ENCODE assay signal across 8 cellular contexts in the genomic region with DNA sequence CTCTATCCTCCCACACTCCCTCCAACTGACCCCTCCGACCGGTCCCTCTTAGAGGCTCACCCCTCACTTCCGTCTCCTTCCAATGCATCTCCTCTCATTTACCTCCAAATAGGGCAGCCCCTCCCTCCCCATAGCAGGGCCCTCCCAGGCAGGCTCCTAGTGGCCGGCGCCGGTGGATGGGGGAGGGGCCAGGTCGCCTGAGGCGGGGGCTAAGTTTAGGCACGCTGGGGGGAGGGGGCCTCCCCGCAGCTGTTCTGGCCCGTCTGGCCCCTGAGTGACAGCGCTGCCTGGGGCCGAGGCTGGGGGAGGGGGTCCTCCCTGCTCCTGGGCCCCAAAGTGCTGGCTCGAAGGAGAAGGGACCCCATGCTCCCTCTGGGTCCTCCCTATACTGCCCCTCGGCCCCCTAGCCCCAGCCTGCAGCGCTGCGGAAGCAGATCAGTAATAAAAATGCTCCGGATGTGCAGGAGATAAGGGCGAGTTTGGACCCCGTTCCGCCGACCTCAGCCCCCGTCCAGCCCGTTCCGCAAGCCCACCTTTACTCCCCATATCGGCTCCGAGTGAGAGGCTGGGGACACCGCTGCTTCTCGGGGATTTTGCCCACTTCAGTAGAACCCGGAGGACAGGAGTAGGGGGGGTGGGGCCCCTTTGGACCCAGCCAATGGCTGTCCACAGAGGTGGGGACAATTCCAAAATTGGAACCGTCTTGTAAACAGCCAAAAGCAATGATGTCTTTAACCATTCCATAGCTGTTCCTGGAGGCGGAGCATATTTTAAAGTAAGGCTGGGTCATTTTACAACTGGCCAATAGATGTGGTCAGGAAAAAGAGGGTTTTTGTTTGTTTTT. TPM values are rescaled to one million over a fixed set of nuclear protein-coding genes. Genes with fewer than 3 reads are reported as not detected.
DNase-seq lines count a peak whose midpoint lies in the region; ATAC-seq and TF ChIP-seq lines count a peak whose summit lies in the region.

No MANE protein-coding gene starts in this region.

- no peak overlapping the region for H3K27ac Mint-ChIP-seq in activated CD4-positive, alpha-beta T cell treated with anti-CD3 and anti-CD28 coated beads for 36 hours
- no peak overlapping the region for H3K27ac Mint-ChIP-seq in T-helper 2 cell treated with Interferon-gamma antibody and Interleukin-4, amounts not matched to agents 5 μg/mL and 100 μg/mL, for 36 hours

- peaks cover 21% of the 10 kb centered on the region for H3K27me3 ChIP-seq in osteoblast (ENCODE audit: insufficient read depth, low read length)

- CTCF ChIA-PET in activated CD4-positive, alpha-beta T cell treated with anti-CD3 and anti-CD28 coated beads for 36 hours (lab: Charles Lee) = no interaction called here

- H3K4me3 ChIP-seq in osteoblast (ENCODE audit: insufficient read depth, low read length) = peak overlapping the region; percentile 79

- H3K36me3 Mint-ChIP-seq in activated CD4-positive, alpha-beta T cell treated with anti-CD3 and anti-CD28 coated beads for 36 hours (ENCODE audit: low read depth) = no peaks in the 10 kb centered on the region
- H3K36me3 Mint-ChIP-seq in T-helper 2 cell treated with Interferon-gamma antibody and Interleukin-4, amounts not matched to agents 5 μg/mL and 100 μg/mL, for 36 hours (ENCODE audit: low read depth) = no peaks in the 10 kb centered on the region

- H3K4me3 Mint-ChIP-seq in activated CD4-positive, alpha-beta T cell treated with anti-CD3 and anti-CD28 coated beads for 36 hours = peak overlapping the region; percentile 31
- H3K4me3 Mint-ChIP-seq in T-helper 2 cell treated with Interferon-gamma antibody and Interleukin-4, amounts not matched to agents 5 μg/mL and 100 μg/mL, for 36 hours = peak overlapping the region; percentile 78

- H3K9me3 ChIP-seq in osteoblast (ENCODE audit: low read depth, low read length) = no peaks in the 10 kb centered on the region

- H3K4me2 ChIP-seq in osteoblast (ENCODE audit: insufficient read depth, low read length) = peak overlapping the region; percentile 79

- peaks cover 6% of the 10 kb centered on the region for H4K20me1 ChIP-seq in osteoblast (ENCODE audit: insufficient read depth, low read length)

- no peaks in the 10 kb centered on the region for H3K9me3 Mint-ChIP-seq in activated CD4-positive, alpha-beta T cell treated with anti-CD3 and anti-CD28 coated beads for 36 hours (ENCODE audit: low read depth)
- H3K9me3 Mint-ChIP-seq in T-helper 2 cell treated with Interferon-gamma antibody and Interleukin-4, amounts not matched to agents 5 μg/mL and 100 μg/mL, for 36 hours = no peaks in the 10 kb centered on the region

- H3K36me3 ChIP-seq in osteoblast (ENCODE audit: insufficient read depth, low read length) = no peaks in the 10 kb centered on the region

- no peak for TF ChIP-seq CTCF in osteoblast (IDR thresholded peaks at IDR 0.05; ENCODE audit: extremely low read depth, low read depth, low read length)

- peak; percentile 39 for DNase-seq in activated CD4-positive, alpha-beta T cell treated with anti-CD3 and anti-CD28 coated beads for 36 hours
- no peak for DNase-seq in activated CD4-positive, alpha-beta T cell treated with anti-CD3 and anti-CD28 coated beads for 48 hours
- DNase-seq in T-helper 2 cell treated with Interferon-gamma antibody and Interleukin-4, amounts not matched to agents 5 μg/mL and 100 μg/mL, for 36 hours (ENCODE audit: low spot score) = no peak
- DNase-seq in fibroblast of the conjunctiva (ENCODE audit: low read depth) (peak; percentile 56), osteoblast (ENCODE audit: insufficient read length, low spot score, missing footprints) (peak; percentile 97), middle frontal gyrus (ENCODE audit: extremely low spot score, low spot score) (no peak)
- no peak for DNase-seq in stimulated activated CD4-positive, alpha-beta T cell treated with anti-CD3 and anti-CD28 coated beads, Interleukin-2, amount 100 ng/mL, for 24 hours
- no peak for DNase-seq in NK-92 treated with Interleukin-12 subunit alpha and Interleukin-12 subunit beta, amount 100 ng/mL, for 24 hours (lab: John Stamatoyannopoulos, UW)

- H3K79me2 ChIP-seq in osteoblast (ENCODE audit: insufficient read depth, low read length) = no peaks in the 10 kb centered on the region

- peaks cover 14% of the 10 kb centered on the region for H3K4me1 ChIP-seq in osteoblast (ENCODE audit: insufficient read depth, low read length)

- H3K27ac ChIP-seq in osteoblast (ENCODE audit: low read depth, low read length) = no peak overlapping the region

- peak overlapping the region; percentile 93 for H2AFZ ChIP-seq in osteoblast (ENCODE audit: low read length)

- no peak for ATAC-seq in activated CD4-positive, alpha-beta T cell treated with anti-CD3 and anti-CD28 coated beads for 36 hours

- intact Hi-C loops in activated CD4-positive, alpha-beta T cell treated with anti-CD3 and anti-CD28 coated beads for 36 hours (cut with DNase I, micrococcal nuclease) = loop anchor here in 1 of 2 experiments (1.0 kb wide), 1 partner anchor 65 kb away; no protein-coding TSS in a partner anchor

- peaks cover 27% of the 10 kb centered on the region for H3K4me1 Mint-ChIP-seq in activated CD4-positive, alpha-beta T cell treated with anti-CD3 and anti-CD28 coated beads for 36 hours
- peaks cover 17% of the 10 kb centered on the region for H3K4me1 Mint-ChIP-seq in T-helper 2 cell treated with Interferon-gamma antibody and Interleukin-4, amounts not matched to agents 5 μg/mL and 100 μg/mL, for 36 hours (ENCODE audit: low read depth)

- H3K27me3 Mint-ChIP-seq in activated CD4-positive, alpha-beta T cell treated with anti-CD3 and anti-CD28 coated beads for 36 hours = peaks cover 21% of the 10 kb centered on the region
- peaks cover 19% of the 10 kb centered on the region for H3K27me3 Mint-ChIP-seq in T-helper 2 cell treated with Interferon-gamma antibody and Interleukin-4, amounts not matched to agents 5 μg/mL and 100 μg/mL, for 36 hours (ENCODE audit: low read depth)

- POLR2A ChIA-PET in activated CD4-positive, alpha-beta T cell treated with anti-CD3 and anti-CD28 coated beads for 36 hours (lab: Charles Lee) = no interaction called here

RNA-seq across cellular contexts. Expression of a gene that starts 4.0 kb away (rescaled TPM):
- total RNA-seq in activated CD4-positive, alpha-beta T cell treated with anti-CD3 and anti-CD28 coated beads for 36 hours = 1 to 10 TPM; 2.0 to 3.2 TPM
- total RNA-seq in osteoblast = 6.2 TPM in 2 replicates

RNA-seq across cellular contexts. Expression of a gene that starts 5.4 kb away (rescaled TPM):
- 1 to 10 TPM; 2.8 to 3.1 TPM for total RNA-seq in activated CD4-positive, alpha-beta T cell treated with anti-CD3 and anti-CD28 coated beads for 36 hours
- total RNA-seq in osteoblast = 0.29 and 0.36 TPM in 2 replicates

RNA-seq across cellular contexts. Expression of a gene that starts 14.4 kb away (rescaled TPM):
- total RNA-seq in activated CD4-positive, alpha-beta T cell treated with anti-CD3 and anti-CD28 coated beads for 36 hours = 100 to 1,000 TPM; 152 to 153 TPM
- total RNA-seq in osteoblast = 50.1 and 71.3 TPM in 2 replicates

RNA-seq across cellular contexts. Expression of a gene that starts 25.1 kb away (rescaled TPM):
- 1 to 10 TPM; 7.3 to 7.7 TPM for total RNA-seq in activated CD4-positive, alpha-beta T cell treated with anti-CD3 and anti-CD28 coated beads for 36 hours
- 3.3 and 3.8 TPM in 2 replicates for total RNA-seq in osteoblast

Comparison
In these comparisons a context has a peak if more than half of its experiments do, and no peak if none do; other contexts are left out.
1. DNase-seq: peak in activated CD4-positive, alpha-beta T cell treated with anti-CD3 and anti-CD28 coated beads for 36 hours (single experiment), fibroblast of the conjunctiva (single experiment) and osteoblast (single experiment); none in activated CD4-positive, alpha-beta T cell treated with anti-CD3 and anti-CD28 coated beads for 48 hours (single experiment), T-helper 2 cell treated with Interferon-gamma antibody and Interleukin-4, amounts not matched to agents 5 μg/mL and 100 μg/mL, for 36 hours (single experiment), middle frontal gyrus (single experiment), stimulated activated CD4-positive, alpha-beta T cell treated with anti-CD3 and anti-CD28 coated beads, Interleukin-2, amount 100 ng/mL, for 24 hours (0 of 2) and NK-92 treated with Interleukin-12 subunit alpha and Interleukin-12 subunit beta, amount 100 ng/mL, for 24 hours (single experiment).